ENCODE assay signal across 19 cellular contexts in the genomic region with DNA sequence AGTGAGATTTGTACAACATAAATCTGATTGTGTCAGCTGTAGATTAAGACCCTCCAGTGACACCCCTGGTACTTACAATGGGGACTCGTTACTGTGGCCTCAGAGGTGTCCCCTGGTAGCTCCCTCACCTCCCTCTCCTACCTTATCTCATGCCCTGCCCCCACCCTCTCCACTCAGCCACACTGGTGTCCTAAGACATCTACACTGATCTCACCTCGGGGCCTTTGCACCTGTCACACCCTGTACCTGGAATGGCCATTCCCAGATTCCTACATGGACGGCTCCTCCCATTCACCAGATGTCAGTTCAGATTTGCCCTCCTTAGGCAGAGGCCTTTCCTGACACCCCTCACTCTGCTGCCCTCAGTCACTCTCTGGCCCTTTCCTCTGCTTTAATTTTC.
"Had no signal": no experiment of that assay in that cellular context is flagged by ENCODE, and none has a peak within 500 bp of the region (broad histone marks: within the 10 kb centered on the region; RNA-seq: fewer than 3 reads in every experiment).

No MANE protein-coding gene starts in this region.

- H3K27me3 Mint-ChIP-seq: effector memory CD8-positive, alpha-beta T cell; natural killer cell treated with Interleukin-12 subunit alpha and Interleukin-12 subunit beta and Interleukin-15 and Interleukin-18, amount 100 ng/mL, for 72 hours; progenitor cell of endocrine pancreas; stimulated activated naive CD8-positive, alpha-beta T cell treated with anti-CD3 and anti-CD28 coated beads, Interleukin-15, Interleukin-2, amounts not matched to agents 100 ng/mL and 50 ng/mL, for 24 hours had no signal

- H3K4me1 ChIP-seq: gastrocnemius medialis, neural progenitor cell, tibial nerve had no signal

- H3K4me3 Mint-ChIP-seq: effector memory CD8-positive, alpha-beta T cell; immature natural killer cell; natural killer cell treated with Interleukin-12 subunit alpha and Interleukin-12 subunit beta and Interleukin-15 and Interleukin-18, amount 100 ng/mL, for 72 hours; neural progenitor cell; stimulated activated naive CD8-positive, alpha-beta T cell treated with anti-CD3 and anti-CD28 coated beads, Interleukin-15, Interleukin-2, amounts not matched to agents 100 ng/mL and 50 ng/mL, for 24 hours had no signal

- H3K9ac ChIP-seq: neural progenitor cell had no signal

- H3K4me1 Mint-ChIP-seq: immature natural killer cell, neural progenitor cell had no signal

- H3K27ac Mint-ChIP-seq: effector memory CD8-positive, alpha-beta T cell; immature natural killer cell; natural killer cell treated with Interleukin-12 subunit alpha and Interleukin-12 subunit beta and Interleukin-15 and Interleukin-18, amount 100 ng/mL, for 72 hours; progenitor cell of endocrine pancreas; stimulated activated naive CD8-positive, alpha-beta T cell treated with anti-CD3 and anti-CD28 coated beads, Interleukin-15, Interleukin-2, amounts not matched to agents 100 ng/mL and 50 ng/mL, for 24 hours had no signal

- H3K27me3 ChIP-seq: esophagus muscularis mucosa, gastrocnemius medialis, heart right ventricle, neural progenitor cell, ovary, tibial nerve had no signal

- H3K36me3 Mint-ChIP-seq: natural killer cell treated with Interleukin-12 subunit alpha and Interleukin-12 subunit beta and Interleukin-15 and Interleukin-18, amount 100 ng/mL, for 72 hours; neural progenitor cell had no signal

- DNase-seq: effector memory CD8-positive, alpha-beta T cell; gastrocnemius medialis; heart right ventricle; hypothalamus; immature natural killer cell; left cardiac atrium; mesendoderm; nucleus accumbens; ovary; stimulated activated CD4-positive, alpha-beta T cell treated with anti-CD3 and anti-CD28 coated beads, Interleukin-2, amount 100 ng/mL, for 48 hours had no signal

- H3K4me3 ChIP-seq: esophagus muscularis mucosa, gastrocnemius medialis, heart right ventricle, neural progenitor cell, ovary, smooth muscle cell, tibial nerve had no signal

- ATAC-seq: effector memory CD8-positive, alpha-beta T cell; gastrocnemius medialis; heart right ventricle; left cardiac atrium; natural killer cell treated with Interleukin-12 subunit alpha and Interleukin-12 subunit beta and Interleukin-15 and Interleukin-18, amount 100 ng/mL, for 72 hours; right cardiac atrium had no signal

- H2AFZ ChIP-seq: neural progenitor cell had no signal

- H3K36me3 ChIP-seq: gastrocnemius medialis, heart right ventricle, neural progenitor cell, ovary had no signal

- H3K4me2 ChIP-seq: neural progenitor cell, smooth muscle cell had no signal

- H3K27ac ChIP-seq: epithelial cell of prostate, esophagus muscularis mucosa, gastrocnemius medialis, heart right ventricle, neural progenitor cell, ovary, tibial nerve had no signal

- H3K9me3 Mint-ChIP-seq: effector memory CD8-positive, alpha-beta T cell; immature natural killer cell; natural killer cell treated with Interleukin-12 subunit alpha and Interleukin-12 subunit beta and Interleukin-15 and Interleukin-18, amount 100 ng/mL, for 72 hours; stimulated activated naive CD8-positive, alpha-beta T cell treated with anti-CD3 and anti-CD28 coated beads, Interleukin-15, Interleukin-2, amounts not matched to agents 100 ng/mL and 50 ng/mL, for 24 hours had no signal

- H3K9me3 ChIP-seq: esophagus muscularis mucosa, gastrocnemius medialis, heart right ventricle, ovary, tibial nerve had no signal
